Comparison of ENCODE assay signal across 8 cellular contexts in genomic region chr10:103859161-103860141, GRCh38. TPM values are rescaled to one million over a fixed set of nuclear protein-coding genes. Genes with fewer than 3 reads are reported as not detected.
DNase-seq lines count a peak whose midpoint lies in the region; ATAC-seq and TF ChIP-seq lines count a peak whose summit lies in the region.

No MANE protein-coding gene starts in this region.

- ATAC-seq in GM21786 (IDR thresholded peaks at IDR 0.05; ENCODE audit: unreplicated experiment) (peak; percentile 51), left lung (peak; percentile 82), GM19452 (IDR thresholded peaks at IDR 0.05; ENCODE audit: unreplicated experiment) (no peak)

- DNase-seq in DMS114 treated with DMSO at 0.1 percent for 48 hours (lab: John Stamatoyannopoulos, UW; ENCODE audit: unreplicated experiment) (peak; percentile 47), NCI-H1694 treated with DMSO at 0.1 percent for 48 hours (lab: John Stamatoyannopoulos, UW) (peak; percentile 60), coronary artery (ENCODE audit: low spot score) (no peak), left lung (no peak)
- DNase-seq in activated CD4-positive, alpha-beta T cell treated with anti-CD3 and anti-CD28 coated beads for 48 hours, result peak; percentile 71
- DNase-seq in stimulated activated CD4-positive, alpha-beta T cell treated with anti-CD3 and anti-CD28 coated beads, TNF-alpha, amount 100 ng/mL, for 48 hours (ENCODE audit: low read depth in 3 of 3), result peak in 2 of 3 donors; percentile 17 to 32

- intact Hi-C loops in left lung (cut with DNase I), result loop anchor here in 1 of 2 donors (10.0 kb wide), 1 partner anchor 145 kb away; no protein-coding TSS in a partner anchor

- H3K4me3 ChIP-seq in coronary artery (no peak overlapping the region), left lung (no peak overlapping the region)

- TF ChIP-seq CTCF in coronary artery (IDR thresholded peaks at IDR 0.05) (peak; percentile 43), left lung (IDR thresholded peaks at IDR 0.05) (peak; percentile 62 to 69)

- H3K9me3 ChIP-seq in left lung, result peaks cover 0 to 1% of the 10 kb centered on the region in 2 donors

- H3K27ac ChIP-seq in coronary artery (no peak overlapping the region), left lung (peak overlapping the region in 1 of 2 donors; percentile 23)

- H3K36me3 ChIP-seq in left lung, result no peaks in the 10 kb centered on the region

- peaks cover under 1 to 19% of the 10 kb centered on the region in 2 donors for H3K4me1 ChIP-seq in left lung

- peaks cover 0 to 20% of the 10 kb centered on the region in 2 donors for H3K27me3 ChIP-seq in left lung

RNA-seq across cellular contexts. Expression of gene SH3PXD2A, which starts 4.1 kb away (rescaled TPM):
- 10 to 100 TPM; 44.8 to 90.7 TPM for total RNA-seq in left lung

RNA-seq across cellular contexts. Expression of gene STN1, which starts 58.5 kb away (rescaled TPM):
- total RNA-seq in left lung, result 10 to 100 TPM; 44.8 to 62.8 TPM

Comparison
In these comparisons a context has a peak if more than half of its experiments do, and no peak if none do; other contexts are left out.
1. DNase-seq: peak in DMS114 treated with DMSO at 0.1 percent for 48 hours (single experiment), NCI-H1694 treated with DMSO at 0.1 percent for 48 hours (single experiment), activated CD4-positive, alpha-beta T cell treated with anti-CD3 and anti-CD28 coated beads for 48 hours (single experiment) and stimulated activated CD4-positive, alpha-beta T cell treated with anti-CD3 and anti-CD28 coated beads, TNF-alpha, amount 100 ng/mL, for 48 hours (2 of 3); none in coronary artery (single experiment) and left lung (0 of 2).